Comparison of ENCODE assay signal across 9 cellular contexts in genomic region chr7:23183279-23184012, GRCh38. TPM values are rescaled to one million over a fixed set of nuclear protein-coding genes. Genes with fewer than 3 reads are reported as not detected.
A peak's percentile ranks its signal among the peaks of the same experiment; 100 is the strongest.
DNase-seq lines count a peak whose midpoint lies in the region; ATAC-seq, FAIRE-seq and TF ChIP-seq lines count a peak whose summit lies in the region.
"Had no signal": no experiment of that assay in that cellular context is flagged by ENCODE, and none has a peak within 500 bp of the region (broad histone marks: within the 10 kb centered on the region; RNA-seq: fewer than 3 reads in every experiment).

No MANE protein-coding gene starts in this region.

- H3K9ac ChIP-seq in HCT116 (ENCODE audit: low read length) (peak overlapping the region; percentile 90), keratinocyte (ENCODE audit: control insufficient read depth, extremely low read depth, insufficient read depth, low read length) (peak overlapping the region; percentile 95)

- H3K4me1 ChIP-seq in HCT116 (ENCODE audit: control insufficient read depth in 1 of 2, insufficient read depth in 2 of 2, low read length in 2 of 2) (peaks cover 5 to 14% of the 10 kb centered on the region in 2 experiments; a peak in 3 of 4 replicates), keratinocyte (ENCODE audit: control insufficient read depth, extremely low read depth, insufficient read depth, low read length) (peaks cover 19% of the 10 kb centered on the region)

- TF ChIP-seq POLR2A in HCT116 (IDR thresholded peaks at IDR 0.05; ENCODE audit: borderline replicate concordance, extremely low read depth, insufficient read depth, insufficient read length) = no peak

- dilution Hi-C loops in keratinocyte (cut with MboI; ENCODE audit: extremely low pct_ligation_motif_present, low sequenced_read_pairs) = no loop called here

- H4K20me1 ChIP-seq in HCT116 (ENCODE audit: insufficient read depth) = no peaks in the 10 kb centered on the region
- no peaks in the 10 kb centered on the region for H4K20me1 ChIP-seq in keratinocyte (ENCODE audit: control insufficient read depth, extremely low read depth, insufficient read depth, low read length)

- no peak overlapping the region for H3K27ac ChIP-seq in HCT116 (ENCODE audit: low read depth, low read length)
- H3K27ac ChIP-seq in keratinocyte (ENCODE audit: control insufficient read depth, insufficient read depth, low read length) = no peak overlapping the region

- POLR2A ChIA-PET in HCT116 (lab: Charles Lee) = no interaction called here

- H3K27me3 ChIP-seq in HCT116 (ENCODE audit: insufficient read depth, low read length) = no peaks in the 10 kb centered on the region
- H3K27me3 ChIP-seq in keratinocyte (ENCODE audit: control insufficient read depth, extremely low read depth, insufficient read depth, low read length) = no peaks in the 10 kb centered on the region

- BruUV-seq in HCT116 (replicated peaks; lab: Mats Ljungman, UMichigan) = no TSS peak

- H3K36me3 ChIP-seq in HCT116 (ENCODE audit: control insufficient read depth in 1 of 2, insufficient read depth in 2 of 2, low read length in 2 of 2) = peaks cover 22 to 27% of the 10 kb centered on the region in 2 experiments; a peak in 3 of 4 replicates
- peaks cover 5 to 6% of the 10 kb centered on the region in 2 experiments for H3K36me3 ChIP-seq in keratinocyte (ENCODE audit: control insufficient read depth in 2 of 2, extremely low read depth in 1 of 2, insufficient read depth in 2 of 2, low read length in 2 of 2)

- no peak for TF ChIP-seq RAD21 in HCT116 (IDR thresholded peaks at IDR 0.05; ENCODE audit: low read depth)

- H3K9me2 ChIP-seq in HCT116 (ENCODE audit: insufficient read depth) = no peaks in the 10 kb centered on the region

- H3K9me3 ChIP-seq in HCT116 (ENCODE audit: control insufficient read depth in 1 of 2, insufficient read depth in 1 of 2, low read depth in 1 of 2, low read length in 2 of 2) (no peaks in the 10 kb centered on the region), keratinocyte (ENCODE audit: control insufficient read depth, low read depth, low read length) (no peaks in the 10 kb centered on the region)

- H3K4me2 ChIP-seq in HCT116 (ENCODE audit: low read length) (peak overlapping the region; percentile 68), keratinocyte (ENCODE audit: control insufficient read depth, extremely low read depth, insufficient read depth, low read depth, low read length) (peak overlapping the region; percentile 90)

- H2AFZ ChIP-seq in HCT116 (ENCODE audit: low read depth, low read length, poor library complexity, severe bottlenecking) = no peak overlapping the region
- H2AFZ ChIP-seq in keratinocyte (ENCODE audit: control insufficient read depth, low read length) = no peak overlapping the region

- H3K79me2 ChIP-seq in HCT116 (ENCODE audit: insufficient read depth, low read length) = peaks cover 65% of the 10 kb centered on the region
- H3K79me2 ChIP-seq in keratinocyte (ENCODE audit: control insufficient read depth, insufficient read depth, low read length) = peaks cover 42% of the 10 kb centered on the region

- intact Hi-C loops in HCT116 (cut with micrococcal nuclease) = loop anchor here (5.0 kb wide), 1 partner anchor 76 kb away; the partner anchor contains the start of gene KLHL7

- DNase-seq in AG10803 (ENCODE audit: low read depth) (peak; percentile 11), HCT116 (ENCODE audit: low read depth, low spot score) (no peak), keratinocyte (ENCODE audit: low read depth, low spot score) (no peak), HUDEP-2 (lab: John Stamatoyannopoulos, UW; ENCODE audit: unreplicated experiment in 76 of 76) (no peak), NCI-H1105 (lab: John Stamatoyannopoulos, UW) (no peak), DMS 273 (lab: John Stamatoyannopoulos, UW; ENCODE audit: unreplicated experiment) (no peak), NCI-H748 (lab: John Stamatoyannopoulos, UW; ENCODE audit: unreplicated experiment) (no peak)

- TF ChIP-seq CTCF in AG10803 (conservative IDR thresholded peaks at IDR 0.05; ENCODE audit: low read length) = no peak
- no peak for TF ChIP-seq CTCF in HCT116 (IDR thresholded peaks at IDR 0.05 in 2 of 3, conservative IDR thresholded peaks at IDR 0.05 in 1 of 3; ENCODE audit: borderline replicate concordance in 1 of 3, insufficient read depth in 1 of 3, low read depth in 2 of 3, low read length in 2 of 3)
- no peak for TF ChIP-seq CTCF in WI38 (IDR thresholded peaks at IDR 0.05; ENCODE audit: low read depth, low read length)
- TF ChIP-seq CTCF in keratinocyte (optimal IDR thresholded peaks at IDR 0.05 in 1 of 3, IDR thresholded peaks at IDR 0.05 in 1 of 3, conservative IDR thresholded peaks at IDR 0.05 in 1 of 3; ENCODE audit: extremely low read depth in 1 of 3, insufficient read depth in 2 of 3, low read length in 3 of 3) = no peak

- FAIRE-seq in keratinocyte (lab: Jason Lieb, UNC) = no peak
- FAIRE-seq: endometrium had no signal

- peak overlapping the region; percentile 97 for H3K4me3 ChIP-seq in AG10803 (ENCODE audit: low read length)
- H3K4me3 ChIP-seq in HCT116 (replicated peaks in 1 of 2; ENCODE audit: low read depth in 1 of 2, low read length in 2 of 2) = peak overlapping the region; percentile 89 to 92
- H3K4me3 ChIP-seq in WI38 (ENCODE audit: low read depth, low read length) = peak overlapping the region; percentile 90
- H3K4me3 ChIP-seq in keratinocyte (ENCODE audit: control insufficient read depth in 2 of 3, extremely low read depth in 1 of 3, insufficient read depth in 2 of 3, low read depth in 1 of 3, low read length in 3 of 3) = peak overlapping the region; percentile 82 to 99 (median 95)

- CTCF ChIA-PET in HCT116 (lab: Charles Lee) = interaction anchor here (1.7 to 2.2 kb wide), 2 partner anchors 90 to 97 kb away, joined by 10 to 12 read pairs; no protein-coding TSS in a partner anchor

- RAD21 ChIA-PET in HCT116 (lab: Charles Lee; ENCODE audit: low non-redundant PET in 1 of 2, low total read pairs in 2 of 2, uncharacterized antibody in 2 of 2, unreplicated experiment in 2 of 2) = no interaction called here

- H3K9me1 ChIP-seq in keratinocyte (ENCODE audit: control insufficient read depth, extremely low read depth, insufficient read depth, low read length) = no peaks in the 10 kb centered on the region

- no peak for ATAC-seq in HCT116

TF ChIP-seq in HCT116, 20 proteins besides CTCF, POLR2A, EP300 and RAD21 (continues in another document):
- TF ChIP-seq SIN3A (IDR thresholded peaks at IDR 0.05; ENCODE audit: low read depth) (no peak), EZH2 (IDR thresholded peaks at IDR 0.05) (no peak), FOSL1 (IDR thresholded peaks at IDR 0.05; ENCODE audit: low read depth) (no peak), ELF1 (IDR thresholded peaks at IDR 0.05; ENCODE audit: borderline replicate concordance, low read depth) (no peak), SRF (IDR thresholded peaks at IDR 0.05; ENCODE audit: low read depth) (no peak), ZFX (IDR thresholded peaks at IDR 0.05) (no peak), YY1 (IDR thresholded peaks at IDR 0.05; ENCODE audit: extremely low read depth, insufficient replicate concordance, low read depth, low read length) (no peak), CBX3 (IDR thresholded peaks at IDR 0.05; ENCODE audit: low read depth) (no peak), CEBPB (IDR thresholded peaks at IDR 0.05; ENCODE audit: low read depth) (no peak), EGR1 (IDR thresholded peaks at IDR 0.05; ENCODE audit: low read depth) (no peak), TCF7L2 (IDR thresholded peaks at IDR 0.05; ENCODE audit: borderline replicate concordance, extremely low read depth, insufficient read depth, insufficient read length) (no peak), SP1 (IDR thresholded peaks at IDR 0.05; ENCODE audit: low read depth) (no peak), JUND (IDR thresholded peaks at IDR 0.05) (no peak), ZNF274 (IDR thresholded peaks at IDR 0.05; ENCODE audit: low read depth, low read length) (no peak)
- TF ChIP-seq, protein P1, sequence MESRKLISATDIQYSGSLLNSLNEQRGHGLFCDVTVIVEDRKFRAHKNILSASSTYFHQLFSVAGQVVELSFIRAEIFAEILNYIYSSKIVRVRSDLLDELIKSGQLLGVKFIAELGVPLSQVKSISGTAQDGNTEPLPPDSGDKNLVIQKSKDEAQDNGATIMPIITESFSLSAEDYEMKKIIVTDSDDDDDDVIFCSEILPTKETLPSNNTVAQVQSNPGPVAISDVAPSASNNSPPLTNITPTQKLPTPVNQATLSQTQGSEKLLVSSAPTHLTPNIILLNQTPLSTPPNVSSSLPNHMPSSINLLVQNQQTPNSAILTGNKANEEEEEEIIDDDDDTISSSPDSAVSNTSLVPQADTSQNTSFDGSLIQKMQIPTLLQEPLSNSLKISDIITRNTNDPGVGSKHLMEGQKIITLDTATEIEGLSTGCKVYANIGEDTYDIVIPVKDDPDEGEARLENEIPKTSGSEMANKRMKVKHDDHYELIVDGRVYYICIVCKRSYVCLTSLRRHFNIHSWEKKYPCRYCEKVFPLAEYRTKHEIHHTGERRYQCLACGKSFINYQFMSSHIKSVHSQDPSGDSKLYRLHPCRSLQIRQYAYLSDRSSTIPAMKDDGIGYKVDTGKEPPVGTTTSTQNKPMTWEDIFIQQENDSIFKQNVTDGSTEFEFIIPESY (IDR thresholded peaks at IDR 0.05; ENCODE audit: extremely low read depth, insufficient replicate concordance, low read length) = no peak
- TF ChIP-seq, protein P2, sequence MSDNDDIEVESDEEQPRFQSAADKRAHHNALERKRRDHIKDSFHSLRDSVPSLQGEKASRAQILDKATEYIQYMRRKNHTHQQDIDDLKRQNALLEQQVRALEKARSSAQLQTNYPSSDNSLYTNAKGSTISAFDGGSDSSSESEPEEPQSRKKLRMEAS (IDR thresholded peaks at IDR 0.05) = no peak
- TF ChIP-seq, protein P3, sequence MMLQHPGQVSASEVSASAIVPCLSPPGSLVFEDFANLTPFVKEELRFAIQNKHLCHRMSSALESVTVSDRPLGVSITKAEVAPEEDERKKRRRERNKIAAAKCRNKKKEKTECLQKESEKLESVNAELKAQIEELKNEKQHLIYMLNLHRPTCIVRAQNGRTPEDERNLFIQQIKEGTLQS (IDR thresholded peaks at IDR 0.05) = no peak

RNA-seq across cellular contexts. Expression of gene NUP42, which starts 1.6 kb away (rescaled TPM):
- total RNA-seq in HCT116 (2021; ENCODE audit: unreplicated experiment) = 36.5 TPM
- 14.8 and 20.4 TPM in 2 replicates for polyA plus RNA-seq in HCT116 (2012)
- polyA plus RNA-seq in keratinocyte = 26.1 to 44.6 TPM (median 34.2 TPM) in 3 replicates
- 11.1 TPM for polyA plus RNA-seq in keratinocyte (2011; ENCODE audit: low read depth)
- polyA plus RNA-seq in keratinocyte (2011; cell fraction: cytosol; rRNA removed) = 15.9 and 22.8 TPM in 2 replicates
- polyA plus RNA-seq in keratinocyte (2011; cell fraction: nucleus; rRNA removed) = 45.5 and 53.7 TPM in 2 replicates
- 24.8 and 32.8 TPM in 2 replicates for polyA plus RNA-seq in keratinocyte (2012; ENCODE audit: low replicate concordance)
- polyA minus RNA-seq in keratinocyte = 13.3 to 27.6 TPM (median 23.9 TPM) in 3 replicates
- polyA minus RNA-seq in keratinocyte (2011; cell fraction: cytosol; rRNA and poly(A)+ RNA removed) = 26.5 TPM
- 19.4 and 25.8 TPM in 2 replicates for polyA minus RNA-seq in keratinocyte (2011; cell fraction: nucleus; rRNA and poly(A)+ RNA removed)
